In the genomic region with DNA sequence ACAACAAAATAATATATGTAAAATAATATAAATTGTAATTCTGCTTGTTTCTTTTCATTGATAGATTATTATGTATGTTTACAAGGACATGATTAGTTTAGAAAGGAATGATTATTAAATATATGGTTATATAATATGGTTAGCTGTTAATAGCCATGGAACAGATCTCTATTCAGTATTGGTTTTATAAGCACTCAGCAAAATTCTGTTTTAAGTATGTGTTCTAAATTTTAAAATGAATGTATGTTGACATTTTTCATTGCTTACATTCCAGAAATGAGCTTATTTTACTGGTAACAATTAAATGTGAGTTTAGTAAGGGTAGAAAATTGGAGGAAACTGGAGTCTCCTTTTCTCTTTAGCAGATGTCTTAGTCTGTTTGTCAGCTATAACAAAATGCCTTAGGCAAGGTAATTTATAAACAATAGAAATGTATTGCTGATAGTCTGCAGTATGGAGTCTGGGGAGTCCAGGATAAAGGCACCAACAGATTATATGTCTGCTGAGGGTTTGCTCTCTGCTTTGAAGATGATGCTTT, we compare ENCODE assay signal across 4 cellular contexts.
TF ChIP-seq lines count a peak whose summit lies in the region.

No MANE protein-coding gene starts in this region.

TF ChIP-seq in SK-N-SH, 30 proteins besides CTCF, POLR2A, EP300 and RAD21:
- no peak for TF ChIP-seq JUND (IDR thresholded peaks at IDR 0.05)
- TF ChIP-seq POLR2AphosphoS5 (IDR thresholded peaks at IDR 0.05; ENCODE audit: low read depth, low read length) = no peak
- no peak for TF ChIP-seq TEAD4 (IDR thresholded peaks at IDR 0.05; ENCODE audit: borderline replicate concordance, insufficient read depth)
- no peak for TF ChIP-seq GABPA (IDR thresholded peaks at IDR 0.05; ENCODE audit: low read depth)
- TF ChIP-seq MEF2A (IDR thresholded peaks at IDR 0.05; ENCODE audit: borderline replicate concordance, low read depth) = no peak
- no peak for TF ChIP-seq MXI1 (IDR thresholded peaks at IDR 0.05; ENCODE audit: low read depth, low read length)
- TF ChIP-seq RCOR1 (IDR thresholded peaks at IDR 0.05; ENCODE audit: low read length) = no peak
- TF ChIP-seq RFX5 (IDR thresholded peaks at IDR 0.05; ENCODE audit: low read length) = no peak
- TF ChIP-seq EZH2phosphoT487 (IDR thresholded peaks at IDR 0.05; ENCODE audit: borderline replicate concordance, low read depth) = no peak
- no peak for TF ChIP-seq TAF1 (IDR thresholded peaks at IDR 0.05; ENCODE audit: borderline replicate concordance, low read depth, low read length)
- TF ChIP-seq RXRA (IDR thresholded peaks at IDR 0.05; ENCODE audit: borderline replicate concordance, low read depth) = no peak
- TF ChIP-seq FOXJ3 (CRISPR knock-in tag; IDR thresholded peaks at IDR 0.05) = no peak
- TF ChIP-seq, protein P1, sequence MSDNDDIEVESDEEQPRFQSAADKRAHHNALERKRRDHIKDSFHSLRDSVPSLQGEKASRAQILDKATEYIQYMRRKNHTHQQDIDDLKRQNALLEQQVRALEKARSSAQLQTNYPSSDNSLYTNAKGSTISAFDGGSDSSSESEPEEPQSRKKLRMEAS (IDR thresholded peaks at IDR 0.05; ENCODE audit: low read depth) = no peak
- TF ChIP-seq ELF1 (IDR thresholded peaks at IDR 0.05) = no peak

TF ChIP-seq in SK-N-SH treated with all-trans-retinoic acid at 6 μM for 48 hours, 23 proteins besides CTCF, POLR2A, EP300 and RAD21 (continues in another document):
- TF ChIP-seq, protein P2, sequence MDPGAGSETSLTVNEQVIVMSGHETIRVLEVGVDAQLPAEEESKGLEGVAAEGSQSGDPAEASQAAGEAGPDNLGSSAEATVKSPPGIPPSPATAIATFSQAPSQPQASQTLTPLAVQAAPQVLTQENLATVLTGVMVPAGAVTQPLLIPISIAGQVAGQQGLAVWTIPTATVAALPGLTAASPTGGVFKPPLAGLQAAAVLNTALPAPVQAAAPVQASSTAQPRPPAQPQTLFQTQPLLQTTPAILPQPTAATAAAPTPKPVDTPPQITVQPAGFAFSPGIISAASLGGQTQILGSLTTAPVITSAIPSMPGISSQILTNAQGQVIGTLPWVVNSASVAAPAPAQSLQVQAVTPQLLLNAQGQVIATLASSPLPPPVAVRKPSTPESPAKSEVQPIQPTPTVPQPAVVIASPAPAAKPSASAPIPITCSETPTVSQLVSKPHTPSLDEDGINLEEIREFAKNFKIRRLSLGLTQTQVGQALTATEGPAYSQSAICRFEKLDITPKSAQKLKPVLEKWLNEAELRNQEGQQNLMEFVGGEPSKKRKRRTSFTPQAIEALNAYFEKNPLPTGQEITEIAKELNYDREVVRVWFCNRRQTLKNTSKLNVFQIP (CRISPR knock-in tag; IDR thresholded peaks at IDR 0.05; ENCODE audit: borderline replicate concordance, low read depth) = no peak
- no peak for TF ChIP-seq SNAI2 (CRISPR knock-in tag; IDR thresholded peaks at IDR 0.05)
- no peak for TF ChIP-seq RARB (CRISPR knock-in tag; IDR thresholded peaks at IDR 0.05)
- no peak for TF ChIP-seq ESRRG (CRISPR knock-in tag; IDR thresholded peaks at IDR 0.05)
- no peak for TF ChIP-seq ARNTL (CRISPR knock-in tag; IDR thresholded peaks at IDR 0.05; ENCODE audit: borderline replicate concordance, low read depth)
- TF ChIP-seq, protein P3, sequence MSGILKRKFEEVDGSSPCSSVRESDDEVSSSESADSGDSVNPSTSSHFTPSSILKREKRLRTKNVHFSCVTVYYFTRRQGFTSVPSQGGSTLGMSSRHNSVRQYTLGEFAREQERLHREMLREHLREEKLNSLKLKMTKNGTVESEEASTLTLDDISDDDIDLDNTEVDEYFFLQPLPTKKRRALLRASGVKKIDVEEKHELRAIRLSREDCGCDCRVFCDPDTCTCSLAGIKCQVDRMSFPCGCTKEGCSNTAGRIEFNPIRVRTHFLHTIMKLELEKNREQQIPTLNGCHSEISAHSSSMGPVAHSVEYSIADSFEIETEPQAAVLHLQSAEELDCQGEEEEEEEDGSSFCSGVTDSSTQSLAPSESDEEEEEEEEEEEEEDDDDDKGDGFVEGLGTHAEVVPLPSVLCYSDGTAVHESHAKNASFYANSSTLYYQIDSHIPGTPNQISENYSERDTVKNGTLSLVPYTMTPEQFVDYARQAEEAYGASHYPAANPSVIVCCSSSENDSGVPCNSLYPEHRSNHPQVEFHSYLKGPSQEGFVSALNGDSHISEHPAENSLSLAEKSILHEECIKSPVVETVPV (CRISPR knock-in tag; IDR thresholded peaks at IDR 0.05) = no peak
- TF ChIP-seq, protein P4, sequence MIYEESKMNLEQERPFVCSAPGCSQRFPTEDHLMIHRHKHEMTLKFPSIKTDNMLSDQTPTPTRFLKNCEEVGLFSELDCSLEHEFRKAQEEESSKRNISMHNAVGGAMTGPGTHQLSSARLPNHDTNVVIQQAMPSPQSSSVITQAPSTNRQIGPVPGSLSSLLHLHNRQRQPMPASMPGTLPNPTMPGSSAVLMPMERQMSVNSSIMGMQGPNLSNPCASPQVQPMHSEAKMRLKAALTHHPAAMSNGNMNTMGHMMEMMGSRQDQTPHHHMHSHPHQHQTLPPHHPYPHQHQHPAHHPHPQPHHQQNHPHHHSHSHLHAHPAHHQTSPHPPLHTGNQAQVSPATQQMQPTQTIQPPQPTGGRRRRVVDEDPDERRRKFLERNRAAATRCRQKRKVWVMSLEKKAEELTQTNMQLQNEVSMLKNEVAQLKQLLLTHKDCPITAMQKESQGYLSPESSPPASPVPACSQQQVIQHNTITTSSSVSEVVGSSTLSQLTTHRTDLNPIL (CRISPR knock-in tag; IDR thresholded peaks at IDR 0.05; ENCODE audit: low read depth) = no peak
- TF ChIP-seq TCF4 (CRISPR knock-in tag; IDR thresholded peaks at IDR 0.05; ENCODE audit: borderline replicate concordance) = no peak

TF ChIP-seq in IMR-90, 13 proteins besides CTCF, POLR2A, EP300 and RAD21:
- TF ChIP-seq RFX5 (IDR thresholded peaks at IDR 0.05; ENCODE audit: low read depth, low read length) (no peak), MAFK (IDR thresholded peaks at IDR 0.05; ENCODE audit: low read depth, low read length) (peak; percentile 21; the same call in 1 of the 2 replicates)

TF ChIP-seq in H1, 55 proteins besides CTCF, POLR2A, EP300 and RAD21:
- TF ChIP-seq NANOG (IDR thresholded peaks at IDR 0.05; ENCODE audit: insufficient read depth, low read depth, low read length, poor library complexity, severe bottlenecking) (no peak), GTF2F1 (IDR thresholded peaks at IDR 0.05; ENCODE audit: borderline replicate concordance, low read depth, low read length) (no peak), RXRA (IDR thresholded peaks at IDR 0.05; ENCODE audit: insufficient read depth, low read depth, low read length) (no peak), CEBPB (IDR thresholded peaks at IDR 0.05; ENCODE audit: low read depth, low read length) (no peak), KDM1A (IDR thresholded peaks at IDR 0.05; ENCODE audit: borderline replicate concordance, low read length) (no peak), JUND (IDR thresholded peaks at IDR 0.05; ENCODE audit: low read length) (no peak), SRF (IDR thresholded peaks at IDR 0.05; ENCODE audit: low read depth, low read length) (no peak), TCF12 (IDR thresholded peaks at IDR 0.05; ENCODE audit: low read depth, low read length) (no peak), BRCA1 (IDR thresholded peaks at IDR 0.05; ENCODE audit: low read depth, low read length) (no peak), TBP (IDR thresholded peaks at IDR 0.05; ENCODE audit: low read depth, low read length) (no peak), CHD2 (IDR thresholded peaks at IDR 0.05; ENCODE audit: low read length) (no peak), TAF1 (IDR thresholded peaks at IDR 0.05; ENCODE audit: low read depth, low read length) (no peak), SIRT6 (IDR thresholded peaks at IDR 0.05; ENCODE audit: low read length) (no peak), PHF8 (conservative IDR thresholded peaks at IDR 0.05; ENCODE audit: low read depth, low read length) (no peak), CREB1 (IDR thresholded peaks at IDR 0.05) (no peak)
- TF ChIP-seq, protein P1 (IDR thresholded peaks at IDR 0.05) = no peak
- TF ChIP-seq, protein P5, sequence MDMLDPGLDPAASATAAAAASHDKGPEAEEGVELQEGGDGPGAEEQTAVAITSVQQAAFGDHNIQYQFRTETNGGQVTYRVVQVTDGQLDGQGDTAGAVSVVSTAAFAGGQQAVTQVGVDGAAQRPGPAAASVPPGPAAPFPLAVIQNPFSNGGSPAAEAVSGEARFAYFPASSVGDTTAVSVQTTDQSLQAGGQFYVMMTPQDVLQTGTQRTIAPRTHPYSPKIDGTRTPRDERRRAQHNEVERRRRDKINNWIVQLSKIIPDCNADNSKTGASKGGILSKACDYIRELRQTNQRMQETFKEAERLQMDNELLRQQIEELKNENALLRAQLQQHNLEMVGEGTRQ (IDR thresholded peaks at IDR 0.05; ENCODE audit: low read length) = no peak
- TF ChIP-seq, protein P6, sequence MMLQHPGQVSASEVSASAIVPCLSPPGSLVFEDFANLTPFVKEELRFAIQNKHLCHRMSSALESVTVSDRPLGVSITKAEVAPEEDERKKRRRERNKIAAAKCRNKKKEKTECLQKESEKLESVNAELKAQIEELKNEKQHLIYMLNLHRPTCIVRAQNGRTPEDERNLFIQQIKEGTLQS (IDR thresholded peaks at IDR 0.05; ENCODE audit: insufficient read depth, low read depth, low read length) = no peak
- TF ChIP-seq, protein P7, sequence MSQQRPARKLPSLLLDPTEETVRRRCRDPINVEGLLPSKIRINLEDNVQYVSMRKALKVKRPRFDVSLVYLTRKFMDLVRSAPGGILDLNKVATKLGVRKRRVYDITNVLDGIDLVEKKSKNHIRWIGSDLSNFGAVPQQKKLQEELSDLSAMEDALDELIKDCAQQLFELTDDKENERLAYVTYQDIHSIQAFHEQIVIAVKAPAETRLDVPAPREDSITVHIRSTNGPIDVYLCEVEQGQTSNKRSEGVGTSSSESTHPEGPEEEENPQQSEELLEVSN (IDR thresholded peaks at IDR 0.05) = no peak
